In the genomic region with DNA sequence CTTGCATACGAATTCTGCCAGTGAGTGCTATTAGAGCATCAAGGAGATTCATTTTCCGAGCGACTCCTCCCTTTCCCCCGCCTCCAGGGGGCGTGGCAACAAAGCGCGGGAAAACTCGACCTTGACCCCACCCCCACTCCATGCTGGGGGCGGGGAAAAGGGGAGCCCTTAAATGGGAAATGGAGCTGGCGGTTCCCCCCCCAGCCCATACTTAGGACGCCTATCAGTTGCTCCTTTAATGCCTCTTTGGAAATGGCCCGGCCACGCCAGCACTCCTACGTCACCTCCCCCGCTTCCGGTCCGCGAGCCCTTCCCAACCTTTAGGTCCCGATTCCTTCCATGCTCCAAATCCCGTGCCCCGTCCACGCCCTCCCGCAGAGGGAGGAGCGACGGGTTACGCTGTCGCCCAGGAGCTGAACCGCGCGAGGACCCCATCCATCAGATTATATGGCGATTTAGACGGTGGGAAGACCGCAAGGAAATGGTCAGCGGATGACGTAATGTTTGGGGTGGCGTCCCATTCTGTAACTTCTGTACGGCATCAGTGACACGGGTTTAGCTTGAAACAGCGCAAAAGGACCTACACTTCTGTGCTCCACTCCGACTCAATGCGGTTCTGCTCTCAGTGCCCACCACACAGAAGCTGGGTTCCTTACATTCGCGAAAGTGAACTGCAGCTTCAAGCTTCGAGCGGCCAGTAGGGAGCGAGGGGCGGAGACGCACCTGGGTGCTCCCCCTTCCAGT, we compare ENCODE assay signal across 8 cellular contexts. TPM values are rescaled to one million over a fixed set of nuclear protein-coding genes. Genes with fewer than 3 reads are reported as not detected.
DNase-seq lines count a peak whose midpoint lies in the region; ATAC-seq and TF ChIP-seq lines count a peak whose summit lies in the region.

No MANE protein-coding gene starts in this region.

- CTCF ChIA-PET in naive thymus-derived CD4-positive, alpha-beta T cell (lab: Charles Lee), result interaction anchor here (0.8 to 1.9 kb wide), 5 partner anchors 29 to 182 kb away, joined by 3 to 17 read pairs (median 4); a partner anchor contains a TSS

- POLR2A ChIA-PET in naive thymus-derived CD4-positive, alpha-beta T cell (lab: Charles Lee), result interaction anchor here (0.6 to 2.1 kb wide), 33 partner anchors 11 to 1395 kb away, joined by 3 to 17 read pairs (median 4); a partner anchor contains a TSS

- H3K9me2 ChIP-seq in GM23338 (ENCODE audit: insufficient read depth), result no peaks in the 10 kb centered on the region

- H3K4me1 Mint-ChIP-seq in GM23338, result peaks cover 19% of the 10 kb centered on the region
- peaks cover 29% of the 10 kb centered on the region for H3K4me1 Mint-ChIP-seq in activated T-helper 17 cell treated with anti-CD3 and anti-CD28 coated beads, Interleukin-2, amount 50 U/mL, for 72 hours
- H3K4me1 Mint-ChIP-seq in naive thymus-derived CD4-positive, alpha-beta T cell, result peaks cover 20 to 37% (median 28%) of the 10 kb centered on the region in 7 donors
- peaks cover 55% of the 10 kb centered on the region for H3K4me1 Mint-ChIP-seq in stimulated activated memory B cell treated with anti-CD40 and anti-IgM and Interleukin-4, amounts not matched to agents 10 μg/mL and 1 μg/mL and 100 μg/mL, for 72 hours

- peak overlapping the region; percentile 100 for H3K27ac Mint-ChIP-seq in GM23338
- H3K27ac Mint-ChIP-seq in activated T-helper 17 cell treated with anti-CD3 and anti-CD28 coated beads, Interleukin-2, amount 50 U/mL, for 72 hours, result peak overlapping the region; percentile 98
- peak overlapping the region; percentile 92 to 100 (median 96) for H3K27ac Mint-ChIP-seq in naive thymus-derived CD4-positive, alpha-beta T cell
- peak overlapping the region; percentile 98 for H3K27ac Mint-ChIP-seq in stimulated activated memory B cell treated with anti-CD40 and anti-IgM and Interleukin-4, amounts not matched to agents 10 μg/mL and 1 μg/mL and 100 μg/mL, for 72 hours

- peak; percentile 46 for ATAC-seq in GM23338
- ATAC-seq in activated T-helper 17 cell treated with anti-CD3 and anti-CD28 coated beads, Interleukin-2, amount 50 U/mL, for 72 hours (replicated peaks), result peak; percentile 37
- peak; percentile 66 for ATAC-seq in naive thymus-derived CD4-positive, alpha-beta T cell
- ATAC-seq in stimulated activated memory B cell treated with anti-CD40 and anti-IgM and Interleukin-4, amounts not matched to agents 10 μg/mL and 1 μg/mL and 100 μg/mL, for 72 hours, result peak; percentile 67

- H3K27ac ChIP-seq in GM23338 (ENCODE audit: low read depth) (peak overlapping the region; percentile 99), fibroblast of lung (ENCODE audit: insufficient read depth, low read length) (peak overlapping the region; percentile 99)
- H3K27ac ChIP-seq in naive thymus-derived CD4-positive, alpha-beta T cell (ENCODE audit: low read depth, low read length), result peak overlapping the region; percentile 87

- no peaks in the 10 kb centered on the region for H3K9me3 ChIP-seq in fibroblast of lung (ENCODE audit: control insufficient read depth, insufficient read depth, low read depth, low read length)
- H3K9me3 ChIP-seq in naive thymus-derived CD4-positive, alpha-beta T cell (ENCODE audit: control insufficient read depth in 2 of 3, low read length in 3 of 3), result no peaks in the 10 kb centered on the region

- peaks cover 6% of the 10 kb centered on the region; the same call in 1 of the 2 replicates for H3K4me1 ChIP-seq in GM23338 (ENCODE audit: insufficient read depth)
- no peaks in the 10 kb centered on the region for H3K4me1 ChIP-seq in fibroblast of lung (ENCODE audit: control insufficient read depth, extremely low read depth, insufficient read depth, low read length)
- H3K4me1 ChIP-seq in naive thymus-derived CD4-positive, alpha-beta T cell (ENCODE audit: control insufficient read depth in 2 of 2, insufficient read depth in 2 of 2, low read length in 2 of 2), result peaks cover 10 to 11% of the 10 kb centered on the region in 2 donors

- peaks cover 25% of the 10 kb centered on the region for H3K27me3 Mint-ChIP-seq in GM23338 (ENCODE audit: insufficient read depth, low read depth, poor library complexity)
- H3K27me3 Mint-ChIP-seq in activated T-helper 17 cell treated with anti-CD3 and anti-CD28 coated beads, Interleukin-2, amount 50 U/mL, for 72 hours, result no peaks in the 10 kb centered on the region
- H3K27me3 Mint-ChIP-seq in naive thymus-derived CD4-positive, alpha-beta T cell, result no peaks in the 10 kb centered on the region
- no peaks in the 10 kb centered on the region for H3K27me3 Mint-ChIP-seq in stimulated activated memory B cell treated with anti-CD40 and anti-IgM and Interleukin-4, amounts not matched to agents 10 μg/mL and 1 μg/mL and 100 μg/mL, for 72 hours

- H4K20me1 ChIP-seq in GM23338 (replicated peaks; ENCODE audit: insufficient read depth), result 0 out of 2 replicates have a peak, but pooled peaks cover 5% of the 10 kb centered on the region
- H4K20me1 ChIP-seq in fibroblast of lung (ENCODE audit: control insufficient read depth, extremely low read depth, insufficient read depth, low read length), result no peaks in the 10 kb centered on the region

- H3K4me3 Mint-ChIP-seq in GM23338, result peak overlapping the region; percentile 98
- H3K4me3 Mint-ChIP-seq in activated T-helper 17 cell treated with anti-CD3 and anti-CD28 coated beads, Interleukin-2, amount 50 U/mL, for 72 hours, result peak overlapping the region; percentile 98
- peak overlapping the region; percentile 93 to 100 (median 97) for H3K4me3 Mint-ChIP-seq in naive thymus-derived CD4-positive, alpha-beta T cell
- H3K4me3 Mint-ChIP-seq in stimulated activated memory B cell treated with anti-CD40 and anti-IgM and Interleukin-4, amounts not matched to agents 10 μg/mL and 1 μg/mL and 100 μg/mL, for 72 hours, result peak overlapping the region; percentile 99

- intact Hi-C loops in naive thymus-derived CD4-positive, alpha-beta T cell (cut with micrococcal nuclease), result loop anchor here (1.0 to 10.0 kb wide), 15 partner anchors 27 to 652 kb away; a partner anchor contains a TSS

- H3K36me3 ChIP-seq in GM23338 (ENCODE audit: insufficient read depth) (0 out of 2 replicates have a peak, but pooled peaks cover 5% of the 10 kb centered on the region), fibroblast of lung (ENCODE audit: control insufficient read depth, insufficient read depth, low read length) (peaks cover 2% of the 10 kb centered on the region)
- H3K36me3 ChIP-seq in naive thymus-derived CD4-positive, alpha-beta T cell (ENCODE audit: control insufficient read depth in 2 of 3, insufficient read depth in 3 of 3, low read length in 3 of 3), result peaks cover 0 to 13% (median 0%) of the 10 kb centered on the region in 3 experiments

- H3K27me3 ChIP-seq in GM23338 (ENCODE audit: insufficient read depth) (no peaks in the 10 kb centered on the region), fibroblast of lung (ENCODE audit: control insufficient read depth, insufficient read depth, low read length) (no peaks in the 10 kb centered on the region)
- H3K27me3 ChIP-seq in naive thymus-derived CD4-positive, alpha-beta T cell (ENCODE audit: control insufficient read depth in 2 of 2, insufficient read depth in 2 of 2, low read length in 2 of 2), result no peaks in the 10 kb centered on the region

- H3F3A ChIP-seq in GM23338 (replicated peaks; ENCODE audit: low read depth), result 0 out of 2 replicates have a peak, but pooled peaks cover 10% of the 10 kb centered on the region

- H3K79me2 ChIP-seq in GM23338 (replicated peaks; ENCODE audit: insufficient read depth) (peaks cover 34% of the 10 kb centered on the region), fibroblast of lung (ENCODE audit: control insufficient read depth, insufficient read depth, low read length) (peaks cover 15% of the 10 kb centered on the region)

- no peak for TF ChIP-seq CTCF in GM23338 (conservative IDR thresholded peaks at IDR 0.05; ENCODE audit: low read depth in 2 of 2)
- no peak for TF ChIP-seq CTCF in fibroblast of lung (conservative IDR thresholded peaks at IDR 0.05 in 1 of 2, IDR thresholded peaks at IDR 0.05 in 1 of 2; ENCODE audit: low read depth in 1 of 2, low read length in 2 of 2)

- DNase-seq in DMS79 treated with DMSO at 0.1 percent for 48 hours (lab: John Stamatoyannopoulos, UW), result peak; percentile 96
- peak; percentile 98 for DNase-seq in GM23338 (ENCODE audit: low spot score)
- DNase-seq in LHCN-M2 (ENCODE audit: low read depth), result peak; percentile 97
- peak; percentile 98 for DNase-seq in RPMI7951 (ENCODE audit: low read depth)
- DNase-seq in fibroblast of lung (ENCODE audit: low read depth in 2 of 2), result peak; percentile 96 to 99
- peak; percentile 92 to 98 (median 94) for DNase-seq in naive thymus-derived CD4-positive, alpha-beta T cell

- H2AFZ ChIP-seq in GM23338, result no peak overlapping the region; the same call in 1 of the 2 replicates
- H2AFZ ChIP-seq in fibroblast of lung (ENCODE audit: low read length), result peak overlapping the region; percentile 45

- H3K4me3 ChIP-seq in GM23338, result peak overlapping the region; percentile 64
- H3K4me3 ChIP-seq in fibroblast of lung (replicated peaks in 1 of 4; ENCODE audit: control extremely low read depth in 1 of 4, insufficient read depth in 1 of 4, low read depth in 3 of 4, low read length in 4 of 4), result peak overlapping the region; percentile 39 to 97 (median 69)
- peak overlapping the region; percentile 96 for H3K4me3 ChIP-seq in naive thymus-derived CD4-positive, alpha-beta T cell (ENCODE audit: low read length)

- H3K36me3 Mint-ChIP-seq in GM23338 (ENCODE audit: low read depth), result peaks cover 22% of the 10 kb centered on the region
- peaks cover 45% of the 10 kb centered on the region for H3K36me3 Mint-ChIP-seq in activated T-helper 17 cell treated with anti-CD3 and anti-CD28 coated beads, Interleukin-2, amount 50 U/mL, for 72 hours (ENCODE audit: low read depth)
- H3K36me3 Mint-ChIP-seq in naive thymus-derived CD4-positive, alpha-beta T cell, result peaks cover 0 to 7% (median 3%) of the 10 kb centered on the region in 5 donors
- H3K36me3 Mint-ChIP-seq in stimulated activated memory B cell treated with anti-CD40 and anti-IgM and Interleukin-4, amounts not matched to agents 10 μg/mL and 1 μg/mL and 100 μg/mL, for 72 hours, result peaks cover 16% of the 10 kb centered on the region

- peak overlapping the region; percentile 92 for H3K9ac ChIP-seq in fibroblast of lung (ENCODE audit: insufficient read depth, low read length)

- H3K4me2 ChIP-seq in GM23338 (peak overlapping the region; percentile 64), fibroblast of lung (ENCODE audit: extremely low read depth, insufficient read depth, low read length) (peak overlapping the region; percentile 58)

- no peaks in the 10 kb centered on the region for H3K9me3 Mint-ChIP-seq in GM23338
- no peaks in the 10 kb centered on the region for H3K9me3 Mint-ChIP-seq in activated T-helper 17 cell treated with anti-CD3 and anti-CD28 coated beads, Interleukin-2, amount 50 U/mL, for 72 hours
- no peaks in the 10 kb centered on the region for H3K9me3 Mint-ChIP-seq in naive thymus-derived CD4-positive, alpha-beta T cell
- H3K9me3 Mint-ChIP-seq in stimulated activated memory B cell treated with anti-CD40 and anti-IgM and Interleukin-4, amounts not matched to agents 10 μg/mL and 1 μg/mL and 100 μg/mL, for 72 hours, result peaks cover 3% of the 10 kb centered on the region

RNA-seq across cellular contexts. Expression of a gene that starts 0.7 kb away (rescaled TPM):
- 63.1 and 63.9 TPM in 2 replicates for total RNA-seq in GM23338 (2014; rRNA removed; shearing (Covaris generic))
- polyA plus RNA-seq in GM23338 (2016; fragmentation: Nextera tagmentation; extraction: Ambion mirVana), result 7.7 and 8.2 TPM in 2 replicates
- 16.2 and 21.6 TPM in 2 replicates for total RNA-seq in LHCN-M2 (2014; rRNA removed)
- 9.8 TPM for polyA plus RNA-seq in LHCN-M2 (2012)
- total RNA-seq in RPMI7951 (2014; rRNA removed; shearing (Covaris generic)), result 6.7 and 10.9 TPM in 2 replicates
- total RNA-seq in activated T-helper 17 cell treated with anti-CD3 and anti-CD28 coated beads, Interleukin-2, amount 50 U/mL, for 72 hours, result 10 to 100 TPM; 24.9 to 29.6 TPM
- 8.2 and 11.7 TPM in 2 replicates for total RNA-seq in fibroblast of lung
- polyA plus RNA-seq in fibroblast of lung, result 7.2 and 7.6 TPM in 2 replicates
- polyA plus RNA-seq in fibroblast of lung (2012), result 9.0 and 9.6 TPM in 2 replicates
- 41.4 and 61.9 TPM in 2 replicates for polyA minus RNA-seq in fibroblast of lung (ENCODE audit: low replicate concordance)
- total RNA-seq in naive thymus-derived CD4-positive, alpha-beta T cell, result 10 to 100 TPM; 30.4 to 38.1 (median 32.3) TPM
- polyA plus RNA-seq in naive thymus-derived CD4-positive, alpha-beta T cell, result 1 to 10 TPM; 1.1 to 1.5 TPM

RNA-seq across cellular contexts. Expression of a gene that starts 26.9 kb away (rescaled TPM):
- 165 and 171 TPM in 2 replicates for total RNA-seq in GM23338 (2014; rRNA removed; shearing (Covaris generic))
- polyA plus RNA-seq in GM23338 (2016; fragmentation: Nextera tagmentation; extraction: Ambion mirVana), result 235 and 263 TPM in 2 replicates
- total RNA-seq in LHCN-M2 (2014; rRNA removed), result 145 and 175 TPM in 2 replicates
- 277 TPM for polyA plus RNA-seq in LHCN-M2 (2012)
- 186 and 201 TPM in 2 replicates for total RNA-seq in RPMI7951 (2014; rRNA removed; shearing (Covaris generic))
- total RNA-seq in activated T-helper 17 cell treated with anti-CD3 and anti-CD28 coated beads, Interleukin-2, amount 50 U/mL, for 72 hours, result 100 to 1,000 TPM; 174 to 196 TPM
- 193 and 240 TPM in 2 replicates for total RNA-seq in fibroblast of lung
- 210 and 282 TPM in 2 replicates for polyA plus RNA-seq in fibroblast of lung
- polyA plus RNA-seq in fibroblast of lung (2012), result 214 and 281 TPM in 2 replicates
- polyA minus RNA-seq in fibroblast of lung (ENCODE audit: low replicate concordance), result 143 and 181 TPM in 2 replicates
- 100 to 1,000 TPM in 3 of 5 experiments, 10 to 100 TPM in 2; 72.0 to 193 (median 126) TPM for total RNA-seq in naive thymus-derived CD4-positive, alpha-beta T cell
- 100 to 1,000 TPM; 239 to 258 TPM for polyA plus RNA-seq in naive thymus-derived CD4-positive, alpha-beta T cell

RNA-seq across cellular contexts. Expression of a gene that starts 45.8 kb away (rescaled TPM):
- total RNA-seq in GM23338 (2014; rRNA removed; shearing (Covaris generic)), result 19.1 and 25.5 TPM in 2 replicates
- polyA plus RNA-seq in GM23338 (2016; fragmentation: Nextera tagmentation; extraction: Ambion mirVana), result 12.3 and 15.3 TPM in 2 replicates
- 45.6 and 60.0 TPM in 2 replicates for total RNA-seq in LHCN-M2 (2014; rRNA removed)
- polyA plus RNA-seq in LHCN-M2 (2012), result 41.1 TPM
- total RNA-seq in RPMI7951 (2014; rRNA removed; shearing (Covaris generic)), result 26.4 and 28.4 TPM in 2 replicates
- 10 to 100 TPM; 70.0 to 76.8 TPM for total RNA-seq in activated T-helper 17 cell treated with anti-CD3 and anti-CD28 coated beads, Interleukin-2, amount 50 U/mL, for 72 hours
- total RNA-seq in fibroblast of lung, result 42.1 and 65.7 TPM in 2 replicates
- polyA plus RNA-seq in fibroblast of lung, result 75.4 and 92.9 TPM in 2 replicates
- 47.5 and 58.3 TPM in 2 replicates for polyA plus RNA-seq in fibroblast of lung (2012)
- 181 and 222 TPM in 2 replicates for polyA minus RNA-seq in fibroblast of lung (ENCODE audit: low replicate concordance)
- total RNA-seq in naive thymus-derived CD4-positive, alpha-beta T cell, result 10 to 100 TPM; 64.0 to 91.9 (median 76.3) TPM
- 10 to 100 TPM; 48.5 to 76.7 TPM for polyA plus RNA-seq in naive thymus-derived CD4-positive, alpha-beta T cell

Comparison
In these comparisons a context has a peak if more than half of its experiments do, and no peak if none do; other contexts are left out.
1. Peak in every context shown above with its lines: DNase-seq, ATAC-seq, H3K4me3 ChIP-seq and H3K27ac ChIP-seq.